Comparison of ENCODE assay signal across 1 cellular context in the genomic region with DNA sequence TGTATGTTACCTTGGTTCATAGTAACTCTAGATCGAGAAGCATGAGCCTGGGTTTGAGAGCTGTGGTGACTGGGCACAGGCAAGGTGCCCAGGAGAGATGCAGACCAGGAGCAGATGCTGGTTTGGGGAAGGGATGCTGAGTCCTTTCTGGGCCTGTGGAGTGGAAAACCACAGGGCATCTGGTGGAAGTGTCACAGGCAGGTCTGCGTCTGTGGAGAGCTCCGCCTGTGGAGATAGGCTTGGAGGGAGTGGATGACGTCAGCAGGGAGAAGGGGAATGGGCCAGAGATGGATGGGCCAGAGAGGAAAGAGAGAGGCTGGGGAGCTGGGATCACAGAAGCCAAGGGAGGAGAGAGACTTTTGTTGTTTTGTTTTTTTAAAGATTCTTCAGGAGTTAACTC.
TF ChIP-seq lines count a peak whose summit lies in the region.

No MANE protein-coding gene starts in this region.

TF ChIP-seq in GM23338, 12 proteins besides CTCF, POLR2A, EP300 and RAD21 (continued from another document):
- TF ChIP-seq, protein P1, sequence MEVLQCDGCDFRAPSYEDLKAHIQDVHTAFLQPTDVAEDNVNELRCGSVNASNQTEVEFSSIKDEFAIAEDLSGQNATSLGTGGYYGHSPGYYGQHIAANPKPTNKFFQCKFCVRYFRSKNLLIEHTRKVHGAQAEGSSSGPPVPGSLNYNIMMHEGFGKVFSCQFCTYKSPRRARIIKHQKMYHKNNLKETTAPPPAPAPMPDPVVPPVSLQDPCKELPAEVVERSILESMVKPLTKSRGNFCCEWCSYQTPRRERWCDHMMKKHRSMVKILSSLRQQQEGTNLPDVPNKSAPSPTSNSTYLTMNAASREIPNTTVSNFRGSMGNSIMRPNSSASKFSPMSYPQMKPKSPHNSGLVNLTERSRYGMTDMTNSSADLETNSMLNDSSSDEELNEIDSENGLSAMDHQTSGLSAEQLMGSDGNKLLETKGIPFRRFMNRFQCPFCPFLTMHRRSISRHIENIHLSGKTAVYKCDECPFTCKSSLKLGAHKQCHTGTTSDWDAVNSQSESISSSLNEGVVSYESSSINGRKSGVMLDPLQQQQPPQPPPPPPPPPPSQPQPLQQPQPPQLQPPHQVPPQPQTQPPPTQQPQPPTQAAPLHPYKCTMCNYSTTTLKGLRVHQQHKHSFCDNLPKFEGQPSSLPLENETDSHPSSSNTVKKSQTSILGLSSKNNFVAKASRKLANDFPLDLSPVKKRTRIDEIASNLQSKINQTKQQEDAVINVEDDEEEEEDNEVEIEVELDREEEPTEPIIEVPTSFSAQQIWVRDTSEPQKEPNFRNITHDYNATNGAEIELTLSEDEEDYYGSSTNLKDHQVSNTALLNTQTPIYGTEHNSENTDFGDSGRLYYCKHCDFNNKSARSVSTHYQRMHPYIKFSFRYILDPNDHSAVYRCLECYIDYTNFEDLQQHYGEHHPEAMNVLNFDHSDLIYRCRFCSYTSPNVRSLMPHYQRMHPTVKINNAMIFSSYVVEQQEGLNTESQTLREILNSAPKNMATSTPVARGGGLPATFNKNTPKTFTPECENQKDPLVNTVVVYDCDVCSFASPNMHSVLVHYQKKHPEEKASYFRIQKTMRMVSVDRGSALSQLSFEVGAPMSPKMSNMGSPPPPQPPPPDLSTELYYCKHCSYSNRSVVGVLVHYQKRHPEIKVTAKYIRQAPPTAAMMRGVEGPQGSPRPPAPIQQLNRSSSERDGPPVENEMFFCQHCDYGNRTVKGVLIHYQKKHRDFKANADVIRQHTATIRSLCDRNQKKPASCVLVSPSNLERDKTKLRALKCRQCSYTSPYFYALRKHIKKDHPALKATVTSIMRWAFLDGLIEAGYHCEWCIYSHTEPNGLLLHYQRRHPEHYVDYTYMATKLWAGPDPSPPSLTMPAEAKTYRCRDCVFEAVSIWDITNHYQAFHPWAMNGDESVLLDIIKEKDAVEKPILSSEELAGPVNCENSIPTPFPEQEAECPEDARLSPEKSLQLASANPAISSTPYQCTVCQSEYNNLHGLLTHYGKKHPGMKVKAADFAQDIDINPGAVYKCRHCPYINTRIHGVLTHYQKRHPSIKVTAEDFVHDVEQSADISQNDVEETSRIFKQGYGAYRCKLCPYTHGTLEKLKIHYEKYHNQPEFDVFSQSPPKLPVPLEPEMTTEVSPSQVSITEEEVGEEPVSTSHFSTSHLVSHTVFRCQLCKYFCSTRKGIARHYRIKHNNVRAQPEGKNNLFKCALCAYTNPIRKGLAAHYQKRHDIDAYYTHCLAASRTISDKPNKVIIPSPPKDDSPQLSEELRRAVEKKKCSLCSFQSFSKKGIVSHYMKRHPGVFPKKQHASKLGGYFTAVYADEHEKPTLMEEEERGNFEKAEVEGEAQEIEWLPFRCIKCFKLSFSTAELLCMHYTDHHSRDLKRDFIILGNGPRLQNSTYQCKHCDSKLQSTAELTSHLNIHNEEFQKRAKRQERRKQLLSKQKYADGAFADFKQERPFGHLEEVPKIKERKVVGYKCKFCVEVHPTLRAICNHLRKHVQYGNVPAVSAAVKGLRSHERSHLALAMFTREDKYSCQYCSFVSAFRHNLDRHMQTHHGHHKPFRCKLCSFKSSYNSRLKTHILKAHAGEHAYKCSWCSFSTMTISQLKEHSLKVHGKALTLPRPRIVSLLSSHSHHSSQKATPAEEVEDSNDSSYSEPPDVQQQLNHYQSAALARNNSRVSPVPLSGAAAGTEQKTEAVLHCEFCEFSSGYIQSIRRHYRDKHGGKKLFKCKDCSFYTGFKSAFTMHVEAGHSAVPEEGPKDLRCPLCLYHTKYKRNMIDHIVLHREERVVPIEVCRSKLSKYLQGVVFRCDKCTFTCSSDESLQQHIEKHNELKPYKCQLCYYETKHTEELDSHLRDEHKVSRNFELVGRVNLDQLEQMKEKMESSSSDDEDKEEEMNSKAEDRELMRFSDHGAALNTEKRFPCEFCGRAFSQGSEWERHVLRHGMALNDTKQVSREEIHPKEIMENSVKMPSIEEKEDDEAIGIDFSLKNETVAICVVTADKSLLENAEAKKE (CRISPR knock-in tag; IDR thresholded peaks at IDR 0.05), result no peak
- TF ChIP-seq REST (IDR thresholded peaks at IDR 0.05; ENCODE audit: unreplicated experiment) (no peak), ZNF331 (CRISPR knock-in tag; IDR thresholded peaks at IDR 0.05; ENCODE audit: low read depth) (no peak), POLR2AphosphoS5 (IDR thresholded peaks at IDR 0.05; ENCODE audit: low read depth) (no peak), EZH2phosphoT487 (IDR thresholded peaks at IDR 0.05; ENCODE audit: unreplicated experiment) (no peak), EZH2 (IDR thresholded peaks at IDR 0.05; ENCODE audit: low read depth, unreplicated experiment) (no peak), STAT1 (IDR thresholded peaks at IDR 0.05; ENCODE audit: unreplicated experiment) (no peak), JUNB (IDR thresholded peaks at IDR 0.05; ENCODE audit: unreplicated experiment) (no peak), NANOG (IDR thresholded peaks at IDR 0.05; ENCODE audit: borderline replicate concordance) (no peak)
- TF ChIP-seq, protein P2, sequence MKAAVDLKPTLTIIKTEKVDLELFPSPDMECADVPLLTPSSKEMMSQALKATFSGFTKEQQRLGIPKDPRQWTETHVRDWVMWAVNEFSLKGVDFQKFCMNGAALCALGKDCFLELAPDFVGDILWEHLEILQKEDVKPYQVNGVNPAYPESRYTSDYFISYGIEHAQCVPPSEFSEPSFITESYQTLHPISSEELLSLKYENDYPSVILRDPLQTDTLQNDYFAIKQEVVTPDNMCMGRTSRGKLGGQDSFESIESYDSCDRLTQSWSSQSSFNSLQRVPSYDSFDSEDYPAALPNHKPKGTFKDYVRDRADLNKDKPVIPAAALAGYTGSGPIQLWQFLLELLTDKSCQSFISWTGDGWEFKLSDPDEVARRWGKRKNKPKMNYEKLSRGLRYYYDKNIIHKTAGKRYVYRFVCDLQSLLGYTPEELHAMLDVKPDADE (IDR thresholded peaks at IDR 0.05), result no peak
TF ChIP-seq in GM23338: peak in this region for 0.
